Comparison of ENCODE assay signal across 15 cellular contexts in the genomic region with DNA sequence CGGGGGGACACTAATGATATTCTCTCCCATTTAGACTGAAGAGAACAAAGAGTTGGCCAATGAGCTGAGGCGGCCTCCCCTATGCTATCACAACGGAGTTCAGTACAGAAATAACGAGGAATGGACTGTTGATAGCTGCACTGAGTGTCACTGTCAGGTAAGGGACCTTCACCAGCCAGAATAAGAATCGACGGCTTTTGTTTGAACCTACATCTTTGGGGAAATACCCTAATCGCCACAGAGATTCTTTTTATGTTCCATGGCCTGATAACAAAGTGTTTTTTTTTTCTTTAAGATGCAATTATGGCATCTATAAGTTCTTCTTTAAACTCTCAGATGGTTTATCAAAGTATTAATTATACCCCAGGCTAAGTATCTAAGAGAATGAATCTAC. TPM values are rescaled to one million over a fixed set of nuclear protein-coding genes. Genes with fewer than 3 reads are reported as not detected.
A peak's percentile ranks its signal among the peaks of the same experiment; 100 is the strongest.
DNase-seq lines count a peak whose midpoint lies in the region; ATAC-seq and TF ChIP-seq lines count a peak whose summit lies in the region.
"Had no signal": no experiment of that assay in that cellular context is flagged by ENCODE, and none has a peak within 500 bp of the region (broad histone marks: within the 10 kb centered on the region; RNA-seq: fewer than 3 reads in every experiment).

No MANE protein-coding gene starts in this region.

- H3K27me3 ChIP-seq in heart right ventricle (peaks cover 0 to 7% (median 0%) of the 10 kb centered on the region in 7 donors), neuron (ENCODE audit: insufficient read depth, low read length) (no peaks in the 10 kb centered on the region), upper lobe of right lung (no peaks in the 10 kb centered on the region)
- H3K27me3 ChIP-seq: foreskin keratinocyte had no signal

- TF ChIP-seq CTCF in heart right ventricle (IDR thresholded peaks at IDR 0.05) (no peak), fibroblast of mammary gland (conservative IDR thresholded peaks at IDR 0.05; ENCODE audit: control insufficient read depth, insufficient read depth, low read depth, low read length) (no peak), upper lobe of right lung (IDR thresholded peaks at IDR 0.05) (no peak)

- H3K36me3 ChIP-seq in heart right ventricle (peaks cover 0 to 76% (median 57%) of the 10 kb centered on the region in 9 donors), neuron (ENCODE audit: insufficient read depth, low read length) (peaks cover 70% of the 10 kb centered on the region), upper lobe of right lung (peaks cover 70% of the 10 kb centered on the region)

- peak overlapping the region in 2 of 10 donors; percentile 93 to 95 for H3K27ac ChIP-seq in heart right ventricle
- H3K27ac ChIP-seq in upper lobe of right lung: no peak overlapping the region
- H3K27ac ChIP-seq: foreskin keratinocyte had no signal

- intact Hi-C loops in heart right ventricle (cut with DNase I) (loop anchor here (5.0 to 10.0 kb wide), 15 partner anchors 119 to 879 kb away; no protein-coding TSS in a partner anchor), Right ventricle myocardium superior (cut with DNase I) (loop anchor here (5.0 to 10.0 kb wide), 4 partner anchors 171 to 769 kb away; no protein-coding TSS in a partner anchor), upper lobe of right lung (cut with DNase I) (loop anchor here (5.0 to 10.0 kb wide), 2 partner anchors 412 to 769 kb away; no protein-coding TSS in a partner anchor)

- peaks cover 5 to 82% (median 52%) of the 10 kb centered on the region in 9 donors for H3K4me1 ChIP-seq in heart right ventricle
- peaks cover 37% of the 10 kb centered on the region for H3K4me1 ChIP-seq in neuron (ENCODE audit: insufficient read depth, low read length)
- peaks cover 3% of the 10 kb centered on the region for H3K4me1 ChIP-seq in upper lobe of right lung

- 72 to 76% methylated on average over 7 of the region's 7 CpGs for WGBS in heart right ventricle, 2 donors

- H3K4me3 ChIP-seq in heart right ventricle (peak overlapping the region in 9 of 10 donors; percentile 58 to 88 (median 67)), fibroblast of mammary gland (ENCODE audit: control insufficient read depth, low read depth, low read length) (peak overlapping the region; percentile 85), neuron (ENCODE audit: low read length) (peak overlapping the region; percentile 73), upper lobe of right lung (peak overlapping the region; percentile 60)
- H3K4me3 ChIP-seq: HAP-1 had no signal

- DNase-seq in heart right ventricle (no peak), Right ventricle myocardium superior (no peak), fibroblast of mammary gland (ENCODE audit: low read depth) (no peak), upper lobe of right lung (no peak), NCI-H2029 (lab: John Stamatoyannopoulos, UW) (no peak)
- no peak for DNase-seq in activated effector memory CD4-positive, alpha-beta T cell treated with anti-CD3 and anti-CD28 coated beads, Interleukin-2, amount 50 U/mL, for 16 hours
- DNase-seq: activated CD8-positive, alpha-beta memory T cell treated with anti-CD3 and anti-CD28 coated beads, Interleukin-2, amount 10 ng/mL, durations not matched to agents 7 days and 5 days; Calu3; naive B cell; substantia nigra had no signal

- no peak for ATAC-seq in heart right ventricle
- ATAC-seq in Right ventricle myocardium superior (ENCODE audit: poor library complexity): no peak
- ATAC-seq in upper lobe of right lung: no peak
- no peak for ATAC-seq in GM18861 (IDR thresholded peaks at IDR 0.05; ENCODE audit: unreplicated experiment)
- ATAC-seq: activated CD8-positive, alpha-beta memory T cell treated with anti-CD3 and anti-CD28 coated beads, Interleukin-2, amount 10 ng/mL, durations not matched to agents 7 days and 5 days; activated naive CD4-positive, alpha-beta T cell treated with anti-CD3 and anti-CD28 coated beads, Interleukin-2, amount 50 U/mL, for 72 hours; foreskin keratinocyte had no signal

- H3K9me3 ChIP-seq in heart right ventricle (no peaks in the 10 kb centered on the region), neuron (ENCODE audit: low read length) (no peaks in the 10 kb centered on the region), upper lobe of right lung (no peaks in the 10 kb centered on the region)
- H3K9me3 ChIP-seq: HAP-1 had no signal

- H2AFZ ChIP-seq in neuron (ENCODE audit: low read depth, low read length): no peak overlapping the region

RNA-seq across cellular contexts. Expression of a gene that starts 3.4 kb away (rescaled TPM):
- 1,000 to 10,000 TPM in 1 of 10 donors, 100 to 1,000 TPM in 5, 10 to 100 TPM in 4; 46.8 to 1,109 (median 113) TPM for total RNA-seq in heart right ventricle
- 10 to 100 TPM; 12.9 to 93.2 TPM for polyA plus RNA-seq in heart right ventricle
- 37.5 TPM for total RNA-seq in Right ventricle myocardium superior
- 377 TPM for total RNA-seq in upper lobe of right lung
